Comparison of ENCODE assay signal across 21 cellular contexts in the genomic region with DNA sequence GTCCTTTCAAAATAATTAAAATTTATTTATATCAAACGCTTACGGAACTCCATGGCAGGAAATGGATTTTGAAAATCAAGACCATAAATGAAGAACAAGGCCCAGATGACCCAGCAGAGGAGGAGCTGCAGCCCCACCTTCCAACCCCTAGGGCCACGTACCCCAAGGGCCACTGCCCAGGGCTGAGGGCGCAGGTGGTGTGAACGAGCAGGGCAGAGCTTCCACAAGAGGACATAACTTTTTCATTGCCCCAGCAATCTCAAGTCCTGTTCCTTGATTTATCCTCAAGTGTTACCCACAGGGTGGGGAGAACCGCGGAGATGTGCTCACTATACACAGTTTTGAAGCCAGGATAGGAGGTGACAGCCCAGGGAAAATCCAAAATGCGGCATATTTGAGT. TPM values are rescaled to one million over a fixed set of nuclear protein-coding genes. Genes with fewer than 3 reads are reported as not detected.
DNase-seq lines count a peak whose midpoint lies in the region; ATAC-seq and TF ChIP-seq lines count a peak whose summit lies in the region.
"Had no signal": no experiment of that assay in that cellular context is flagged by ENCODE, and none has a peak within 500 bp of the region (broad histone marks: within the 10 kb centered on the region; RNA-seq: fewer than 3 reads in every experiment).

No MANE protein-coding gene starts in this region.

- H3K27me3 Mint-ChIP-seq in natural killer cell treated with Interleukin-12 subunit alpha and Interleukin-12 subunit beta and Interleukin-15 and Interleukin-18, amount 100 ng/mL, for 72 hours: peaks cover 19 to 46% of the 10 kb centered on the region in 2 donors
- H3K27me3 Mint-ChIP-seq in natural killer cell (ENCODE audit: low read depth in 2 of 2): peaks cover 8 to 35% of the 10 kb centered on the region in 2 donors

- H3K27me3 ChIP-seq in spleen (replicated peaks in 1 of 7) (peaks cover 0 to 19% (median 0%) of the 10 kb centered on the region in 7 donors), stomach (peaks cover 0 to 2% (median 0%) of the 10 kb centered on the region in 3 donors)
- H3K27me3 ChIP-seq: BLaER1 treated with 17β-estradiol and CSF1 and Interleukin-3, amounts not matched to agents 10 nM and 100 nM had no signal

- no peak overlapping the region for H3K4me3 ChIP-seq in spleen
- H3K4me3 ChIP-seq in stomach: no peak overlapping the region
- H3K4me3 ChIP-seq: A549; BLaER1 treated with 17β-estradiol and CSF1 and Interleukin-3, amounts not matched to agents 10 nM and 100 nM had no signal

- no peak for TF ChIP-seq CTCF in natural killer cell (IDR thresholded peaks at IDR 0.05)
- no peak for TF ChIP-seq CTCF in spleen (IDR thresholded peaks at IDR 0.05 in 8 of 11, conservative IDR thresholded peaks at IDR 0.05 in 3 of 11)
- no peak for TF ChIP-seq CTCF in stomach (IDR thresholded peaks at IDR 0.05)

- no peak for TF ChIP-seq EP300 in stomach (IDR thresholded peaks at IDR 0.05)

- H3K36me3 Mint-ChIP-seq in natural killer cell treated with Interleukin-12 subunit alpha and Interleukin-12 subunit beta and Interleukin-15 and Interleukin-18, amount 100 ng/mL, for 72 hours: no peaks in the 10 kb centered on the region
- no peaks in the 10 kb centered on the region for H3K36me3 Mint-ChIP-seq in natural killer cell
- H3K36me3 Mint-ChIP-seq: CD14-positive monocyte had no signal

- H3K27ac ChIP-seq in spleen (no peak overlapping the region), stomach (no peak overlapping the region)
- H3K27ac ChIP-seq: A549; BLaER1 treated with 17β-estradiol and CSF1 and Interleukin-3, amounts not matched to agents 10 nM and 100 nM had no signal

- H3K4me1 Mint-ChIP-seq in natural killer cell treated with Interleukin-12 subunit alpha and Interleukin-12 subunit beta and Interleukin-15 and Interleukin-18, amount 100 ng/mL, for 72 hours (ENCODE audit: low read depth in 2 of 2): no peaks in the 10 kb centered on the region
- H3K4me1 Mint-ChIP-seq in natural killer cell: no peaks in the 10 kb centered on the region
- H3K4me1 Mint-ChIP-seq: CD14-positive monocyte; CD8-positive, alpha-beta memory T cell had no signal

- no peaks in the 10 kb centered on the region for H3K4me1 ChIP-seq in spleen
- peaks cover 0 to 6% (median 0%) of the 10 kb centered on the region in 4 donors for H3K4me1 ChIP-seq in stomach
- H3K4me1 ChIP-seq: BE2C had no signal

- intact Hi-C loops in natural killer cell (cut with micrococcal nuclease) (no loop called here), posterior vena cava (cut with DNase I) (no loop called here), spleen (cut with DNase I; ENCODE audit: low total_unique reads) (no loop called here), stomach (cut with DNase I; ENCODE audit: low total_unique reads) (no loop called here)

- DNase-seq in natural killer cell treated with Interleukin-12 subunit alpha and Interleukin-12 subunit beta and Interleukin-15 and Interleukin-18, amount 100 ng/mL, for 72 hours (ENCODE audit: low spot score): peak; percentile 41
- DNase-seq in natural killer cell (no peak), posterior vena cava (ENCODE audit: low spot score) (peak; percentile 19), spleen (peak; percentile 38), T-helper 9 cell (no peak), stomach (no peak)
- DNase-seq: 8988T; ACHN; AML-193; BE2C; CD4-positive, alpha-beta T cell; CD8-positive, alpha-beta memory T cell; DMS53; DMS79 treated with DMSO at 0.1 percent for 48 hours; GF-D8; H7; HCEC 1CT had no signal

- TF ChIP-seq POLR2A in spleen (IDR thresholded peaks at IDR 0.05) (no peak), stomach (IDR thresholded peaks at IDR 0.05) (no peak)

- no peak for ATAC-seq in natural killer cell treated with Interleukin-12 subunit alpha and Interleukin-12 subunit beta and Interleukin-15 and Interleukin-18, amount 100 ng/mL, for 72 hours
- ATAC-seq in natural killer cell (no peak), GM21619 (IDR thresholded peaks at IDR 0.05; ENCODE audit: unreplicated experiment) (no peak)
- ATAC-seq: A549 had no signal

- H3K9me3 ChIP-seq in spleen (peaks cover 0 to 5% (median 0%) of the 10 kb centered on the region in 8 donors), stomach (no peaks in the 10 kb centered on the region)
- H3K9me3 ChIP-seq: BE2C had no signal

- H3K36me3 ChIP-seq in spleen (no peaks in the 10 kb centered on the region), stomach (peaks cover 0 to 14% (median 9%) of the 10 kb centered on the region in 4 donors)
- H3K36me3 ChIP-seq: BE2C; BLaER1 treated with 17β-estradiol and CSF1 and Interleukin-3, amounts not matched to agents 10 nM and 100 nM had no signal

- 87 to 96% (median 95%) methylated on average over 8 of the region's 8 CpGs for whole genome bisulfite sequencing in spleen, 5 donors
- 92 to 99% (median 95%) methylated on average over 8 of the region's 8 CpGs for WGBS in stomach, 5 donors

- H3K27ac Mint-ChIP-seq in natural killer cell treated with Interleukin-12 subunit alpha and Interleukin-12 subunit beta and Interleukin-15 and Interleukin-18, amount 100 ng/mL, for 72 hours: no peak overlapping the region
- no peak overlapping the region for H3K27ac Mint-ChIP-seq in natural killer cell
- H3K27ac Mint-ChIP-seq: CD14-positive monocyte; CD4-positive, alpha-beta T cell; CD8-positive, alpha-beta memory T cell had no signal

- no peak overlapping the region for H3K4me3 Mint-ChIP-seq in natural killer cell treated with Interleukin-12 subunit alpha and Interleukin-12 subunit beta and Interleukin-15 and Interleukin-18, amount 100 ng/mL, for 72 hours
- no peak overlapping the region for H3K4me3 Mint-ChIP-seq in natural killer cell
- H3K4me3 Mint-ChIP-seq: CD14-positive monocyte; CD4-positive, alpha-beta T cell; CD8-positive, alpha-beta memory T cell had no signal

- H3K9me3 Mint-ChIP-seq in natural killer cell treated with Interleukin-12 subunit alpha and Interleukin-12 subunit beta and Interleukin-15 and Interleukin-18, amount 100 ng/mL, for 72 hours: peaks cover 7% of the 10 kb centered on the region
- no peaks in the 10 kb centered on the region for H3K9me3 Mint-ChIP-seq in natural killer cell

RNA-seq across cellular contexts. Expression of a gene that starts 42.8 kb away (rescaled TPM):
- total RNA-seq in natural killer cell treated with Interleukin-12 subunit alpha and Interleukin-12 subunit beta and Interleukin-15 and Interleukin-18, amount 100 ng/mL, for 72 hours: 10 to 100 TPM; 16.4 to 25.2 TPM
- total RNA-seq in natural killer cell: 10 to 100 TPM in 2 of 3 donors, 1 to 10 TPM in 1; 8.3 to 15.3 (median 11.3) TPM
- 10 to 100 TPM; 14.3 to 18.0 TPM for total RNA-seq in posterior vena cava
- 10 to 100 TPM; 12.1 to 21.0 (median 17.3) TPM for total RNA-seq in spleen
- polyA plus RNA-seq in spleen: 10 to 100 TPM; 39.0 to 41.6 (median 39.6) TPM
- total RNA-seq in stomach: 10 to 100 TPM in 2 of 5 donors, 1 to 10 TPM in 3; 4.0 to 92.7 (median 7.8) TPM
- polyA plus RNA-seq in stomach: 10 to 100 TPM; 36.2 to 48.4 (median 39.4) TPM

Comparison
In these comparisons a context has a peak if more than half of its experiments do, and no peak if none do; other contexts are left out.
1. DNase-seq: peak in natural killer cell treated with Interleukin-12 subunit alpha and Interleukin-12 subunit beta and Interleukin-15 and Interleukin-18, amount 100 ng/mL, for 72 hours (single experiment), posterior vena cava (single experiment) and spleen (single experiment); none in natural killer cell (single experiment), T-helper 9 cell (single experiment) and stomach (single experiment).